ENCODE assay signal across 19 cellular contexts in the genomic region with DNA sequence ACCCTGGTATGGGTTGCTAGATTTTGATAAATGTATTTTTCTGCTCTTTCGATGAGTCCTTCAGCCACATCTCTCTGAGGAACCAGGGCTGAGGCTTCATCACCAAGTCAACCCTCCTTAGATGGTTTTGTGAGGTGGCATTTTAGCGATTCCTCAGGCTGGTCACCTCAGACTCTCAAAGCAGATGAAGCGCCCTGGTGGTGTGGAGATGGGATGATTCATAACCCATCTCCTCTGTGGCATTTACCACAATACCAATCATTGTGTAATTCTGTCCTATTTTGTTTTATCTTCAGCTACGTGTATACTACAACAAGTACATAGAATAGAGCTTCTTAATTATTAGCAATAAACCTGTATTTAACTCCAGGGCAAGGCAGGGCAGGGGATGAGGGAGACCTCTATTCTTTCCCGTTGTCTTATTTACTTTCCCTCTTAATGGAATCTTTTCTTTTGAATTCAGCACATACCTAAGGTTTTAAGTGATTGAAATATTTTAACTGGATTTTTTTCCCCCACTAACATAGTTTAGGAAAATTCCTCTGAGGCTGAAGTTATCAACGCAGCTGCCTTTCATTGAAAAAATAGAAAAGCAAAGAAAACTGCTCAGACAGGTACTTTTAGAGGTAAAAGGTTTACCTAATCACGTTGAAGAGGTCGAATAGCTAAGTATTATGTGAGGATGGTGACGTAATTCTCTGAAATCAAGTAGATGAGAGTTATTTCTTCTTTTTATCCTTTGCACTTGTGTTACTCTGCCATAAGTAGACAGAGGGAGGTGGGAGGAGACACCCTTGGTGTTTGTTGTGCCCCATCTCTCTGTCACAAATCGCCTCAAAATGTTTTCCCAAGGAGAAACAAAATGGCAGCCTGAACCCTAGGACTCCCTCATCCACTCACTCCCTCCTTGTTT. TPM values are rescaled to one million over a fixed set of nuclear protein-coding genes. Genes with fewer than 3 reads are reported as not detected.
DNase-seq lines count a peak whose midpoint lies in the region; ATAC-seq lines count a peak whose summit lies in the region.
"Had no signal": no experiment of that assay in that cellular context is flagged by ENCODE, and none has a peak within 500 bp of the region (broad histone marks: within the 10 kb centered on the region; RNA-seq: fewer than 3 reads in every experiment).

No MANE protein-coding gene starts in this region.

- peak overlapping the region; percentile 35 for H3K27ac Mint-ChIP-seq in activated T-cell treated with anti-CD3 and anti-CD28 coated beads, Interleukin-2, amount 50 U/mL, for 72 hours
- H3K27ac Mint-ChIP-seq in stimulated activated effector memory CD8-positive, alpha-beta T cell treated with anti-CD3 and anti-CD28 coated beads, Interleukin-12 subunit alpha, Interleukin-12 subunit beta, amount 100 ng/mL, for 72 hours: no peak overlapping the region
- H3K27ac Mint-ChIP-seq: activated naive CD8-positive, alpha-beta T cell had no signal

- 72% methylated on average over 10 of the region's 10 CpGs for WGBS in right cardiac atrium

- H3K4me3 ChIP-seq in right cardiac atrium (ENCODE audit: low read length): no peak overlapping the region
- H3K4me3 ChIP-seq: cardiac muscle cell, gastroesophageal sphincter, right atrium auricular region had no signal

- H3K27me3 ChIP-seq in right cardiac atrium (ENCODE audit: control insufficient read depth, insufficient read depth): peaks cover 2% of the 10 kb centered on the region
- H3K27me3 ChIP-seq: cardiac muscle cell had no signal

- peaks cover 0 to 2% of the 10 kb centered on the region in 2 donors for H3K36me3 Mint-ChIP-seq in activated T-cell treated with anti-CD3 and anti-CD28 coated beads, Interleukin-2, amount 50 U/mL, for 72 hours (ENCODE audit: insufficient read depth in 2 of 2)
- H3K36me3 Mint-ChIP-seq in stimulated activated effector memory CD8-positive, alpha-beta T cell treated with anti-CD3 and anti-CD28 coated beads, Interleukin-12 subunit alpha, Interleukin-12 subunit beta, amount 100 ng/mL, for 72 hours: peaks cover 64% of the 10 kb centered on the region

- H3K4me1 Mint-ChIP-seq in activated T-cell treated with anti-CD3 and anti-CD28 coated beads, Interleukin-2, amount 50 U/mL, for 72 hours (ENCODE audit: low read depth): peaks cover 21% of the 10 kb centered on the region
- peaks cover 7% of the 10 kb centered on the region for H3K4me1 Mint-ChIP-seq in stimulated activated effector memory CD8-positive, alpha-beta T cell treated with anti-CD3 and anti-CD28 coated beads, Interleukin-12 subunit alpha, Interleukin-12 subunit beta, amount 100 ng/mL, for 72 hours

- H3K9me3 Mint-ChIP-seq in activated T-cell treated with anti-CD3 and anti-CD28 coated beads, Interleukin-2, amount 50 U/mL, for 72 hours: no peaks in the 10 kb centered on the region
- H3K9me3 Mint-ChIP-seq in stimulated activated effector memory CD8-positive, alpha-beta T cell treated with anti-CD3 and anti-CD28 coated beads, Interleukin-12 subunit alpha, Interleukin-12 subunit beta, amount 100 ng/mL, for 72 hours: no peaks in the 10 kb centered on the region

- no peaks in the 10 kb centered on the region for H3K9me3 ChIP-seq in right cardiac atrium (ENCODE audit: control insufficient read depth, low read length)
- H3K9me3 ChIP-seq: gastroesophageal sphincter, right atrium auricular region had no signal

- intact Hi-C loops in right cardiac atrium (cut with DNase I) (no loop called here), cardiac septum (cut with DNase I) (no loop called here)

- H3K4me1 ChIP-seq in right cardiac atrium (ENCODE audit: control insufficient read depth, insufficient read depth, low read length): no peaks in the 10 kb centered on the region
- H3K4me1 ChIP-seq: gastroesophageal sphincter, right atrium auricular region had no signal

- H3K27ac ChIP-seq in right cardiac atrium (ENCODE audit: low read length): no peak overlapping the region
- H3K27ac ChIP-seq: cardiac muscle cell, gastroesophageal sphincter, right atrium auricular region had no signal

- no peak overlapping the region for H3K4me3 Mint-ChIP-seq in activated T-cell treated with anti-CD3 and anti-CD28 coated beads, Interleukin-2, amount 50 U/mL, for 72 hours
- no peak overlapping the region for H3K4me3 Mint-ChIP-seq in stimulated activated effector memory CD8-positive, alpha-beta T cell treated with anti-CD3 and anti-CD28 coated beads, Interleukin-12 subunit alpha, Interleukin-12 subunit beta, amount 100 ng/mL, for 72 hours
- H3K4me3 Mint-ChIP-seq: activated naive CD8-positive, alpha-beta T cell had no signal

- DNase-seq in activated gamma-delta T cell treated with Interleukin-2 at 50 U/mL for 16 hours (peak; percentile 33), activated gamma-delta T cell (lab: John Stamatoyannopoulos, UW) (no peak), M059J (ENCODE audit: low read depth) (peak; percentile 15), NCI-H446 treated with DMSO at 0.1 percent for 48 hours (lab: John Stamatoyannopoulos, UW) (no peak), right cardiac atrium (no peak), cardiac septum (ENCODE audit: low spot score) (no peak)
- peak; percentile 46 to 56 for DNase-seq in activated T-cell treated with anti-CD3 and anti-CD28 coated beads, Interleukin-2, amount 50 U/mL, for 72 hours
- DNase-seq in stimulated activated effector memory CD8-positive, alpha-beta T cell treated with anti-CD3 and anti-CD28 coated beads, Interleukin-12 subunit alpha, Interleukin-12 subunit beta, amount 100 ng/mL, for 72 hours (ENCODE audit: low spot score in 2 of 2): peak in 1 of 2 donors; percentile 70
- DNase-seq: DMS53, KG1, NCI-H1694 treated with DMSO at 0.1 percent for 48 hours, NCI-H510A treated with DMSO at 0.1 percent for 48 hours had no signal

- H3K27me3 Mint-ChIP-seq in activated T-cell treated with anti-CD3 and anti-CD28 coated beads, Interleukin-2, amount 50 U/mL, for 72 hours (ENCODE audit: low read depth): no peaks in the 10 kb centered on the region
- H3K27me3 Mint-ChIP-seq: activated naive CD8-positive, alpha-beta T cell had no signal

- peak; percentile 99 to 100 for ATAC-seq in activated T-cell treated with anti-CD3 and anti-CD28 coated beads, Interleukin-2, amount 50 U/mL, for 72 hours (replicated peaks in 1 of 2)
- ATAC-seq in stimulated activated effector memory CD8-positive, alpha-beta T cell treated with anti-CD3 and anti-CD28 coated beads, Interleukin-12 subunit alpha, Interleukin-12 subunit beta, amount 100 ng/mL, for 72 hours: peak; percentile 100
- ATAC-seq in right cardiac atrium: no peak
- ATAC-seq: gastroesophageal sphincter, Panc1 had no signal

RNA-seq across cellular contexts. Expression of a gene that starts 57.4 kb away (rescaled TPM):
- total RNA-seq in M059J (2014; rRNA removed; shearing (Covaris generic)): not detected in 2 replicates
- not detected for total RNA-seq in activated T-cell treated with anti-CD3 and anti-CD28 coated beads, Interleukin-2, amount 50 U/mL, for 72 hours
- total RNA-seq in right cardiac atrium (not detected), cardiac septum (not detected)
- polyA plus RNA-seq in right cardiac atrium: not detected
- total RNA-seq: cardiac muscle cell; lung microvascular endothelial cell; right atrium auricular region; T-helper 1 cell treated with Interleukin-12 subunit alpha and Interleukin-12 subunit beta and Interleukin-4 antibody, amounts not matched to agents 30 ng/mL and 1 ng/mL, for 36 hours had no signal
- polyA plus RNA-seq: cardiac muscle cell had no signal

Comparison
In these comparisons a context has a peak if more than half of its experiments do, and no peak if none do; other contexts are left out.
1. DNase-seq: peak in activated gamma-delta T cell treated with Interleukin-2 at 50 U/mL for 16 hours (single experiment), M059J (single experiment) and activated T-cell treated with anti-CD3 and anti-CD28 coated beads, Interleukin-2, amount 50 U/mL, for 72 hours (2 of 2); none in activated gamma-delta T cell (single experiment), NCI-H446 treated with DMSO at 0.1 percent for 48 hours (single experiment), right cardiac atrium (0 of 3) and cardiac septum (single experiment).
2. ATAC-seq: peak in activated T-cell treated with anti-CD3 and anti-CD28 coated beads, Interleukin-2, amount 50 U/mL, for 72 hours (2 of 2) and stimulated activated effector memory CD8-positive, alpha-beta T cell treated with anti-CD3 and anti-CD28 coated beads, Interleukin-12 subunit alpha, Interleukin-12 subunit beta, amount 100 ng/mL, for 72 hours (single experiment); none in right cardiac atrium (0 of 2).